27 cellular contexts compared by ENCODE assay signal in genomic region chr7:154892459-154892858, GRCh38.
DNase-seq lines count a peak whose midpoint lies in the region; ATAC-seq and TF ChIP-seq lines count a peak whose summit lies in the region.
"Had no signal": no experiment of that assay in that cellular context is flagged by ENCODE, and none has a peak within 500 bp of the region (broad histone marks: within the 10 kb centered on the region; RNA-seq: fewer than 3 reads in every experiment).

No MANE protein-coding gene starts in this region.

- H3K4me3 ChIP-seq in endodermal cell (ENCODE audit: low read length) (no peak overlapping the region), hepatocyte (no peak overlapping the region)
- H3K4me3 ChIP-seq: SK-N-MC, suprapubic skin, vagina had no signal

- H3K36me3 Mint-ChIP-seq in endodermal cell (ENCODE audit: low read depth) (no peaks in the 10 kb centered on the region), neural crest cell (ENCODE audit: low read depth) (no peaks in the 10 kb centered on the region)
- no peaks in the 10 kb centered on the region for H3K36me3 Mint-ChIP-seq in CD4-positive, alpha-beta T cell (ENCODE audit: low read depth)
- H3K36me3 Mint-ChIP-seq: activated naive CD4-positive, alpha-beta T cell treated with anti-CD3 and anti-CD28 coated beads, Interleukin-2, amount 50 U/mL, for 24 hours; CD14-positive monocyte had no signal

- peak overlapping the region; percentile 22; the same call in 1 of the 2 replicates for H3K9ac ChIP-seq in ES-I3 (ENCODE audit: low read depth, low read length)
- no peak overlapping the region for H3K9ac ChIP-seq in endodermal cell (ENCODE audit: extremely low read depth, low read length, poor library complexity, severe bottlenecking)

- H3K27ac ChIP-seq in endodermal cell (ENCODE audit: low read depth, low read length) (no peak overlapping the region), hepatocyte (no peak overlapping the region)
- H3K27ac ChIP-seq in CD4-positive, alpha-beta T cell (ENCODE audit: low read depth, low read length) = no peak overlapping the region
- H3K27ac ChIP-seq: HL-60, SK-N-MC, suprapubic skin, vagina had no signal

- no peaks in the 10 kb centered on the region for H3K36me3 ChIP-seq in ES-I3 (ENCODE audit: insufficient read depth, low read length)
- H3K36me3 ChIP-seq in endodermal cell (ENCODE audit: control insufficient read depth, insufficient read depth, low read length) = no peaks in the 10 kb centered on the region
- H3K36me3 ChIP-seq in hepatocyte (replicated peaks; ENCODE audit: insufficient read depth, low read depth) = no peaks in the 10 kb centered on the region
- H3K36me3 ChIP-seq: suprapubic skin, vagina had no signal

- H3K27ac Mint-ChIP-seq in endodermal cell = no peak overlapping the region
- H3K27ac Mint-ChIP-seq in neural crest cell (ENCODE audit: unreplicated experiment) = no peak overlapping the region
- no peak overlapping the region for H3K27ac Mint-ChIP-seq in CD4-positive, alpha-beta T cell
- H3K27ac Mint-ChIP-seq: activated CD8-positive, alpha-beta T cell treated with anti-CD3 and anti-CD28 coated beads for 36 hours; activated naive CD4-positive, alpha-beta T cell treated with anti-CD3 and anti-CD28 coated beads, Interleukin-2, amount 50 U/mL, for 24 hours; activated T-helper 17 cell treated with anti-CD3 and anti-CD28 coated beads, Interleukin-2, amount 50 U/mL, for 72 hours; HFFc6; progenitor cell of endocrine pancreas; stimulated activated naive B cell treated with anti-CD40 and anti-IgM and Interleukin-4, amounts not matched to agents 10 μg/mL and 1 μg/mL and 100 μg/mL, for 72 hours had no signal

- H2AFZ ChIP-seq in hepatocyte = no peak overlapping the region

- H3K27me3 ChIP-seq in endodermal cell (ENCODE audit: control insufficient read depth, insufficient read depth, low read length, poor library complexity, severe bottlenecking) (no peaks in the 10 kb centered on the region), hepatocyte (no peaks in the 10 kb centered on the region)
- H3K27me3 ChIP-seq in CD4-positive, alpha-beta T cell (ENCODE audit: control insufficient read depth, insufficient read depth, low read length) = no peaks in the 10 kb centered on the region
- H3K27me3 ChIP-seq: vagina had no signal

- WGBS in endodermal cell (ENCODE audit: insufficient coverage in 1 of 2, insufficient read length in 1 of 2), 2 experiments = 76 to 85% methylated on average over 18 to 28 of the region's 28 CpGs
- WGBS in hepatocyte (ENCODE audit: low lambda C conversion rate, missing lambda C conversion rate) = 77% methylated on average over 22 of the region's 28 CpGs

- no peak for ATAC-seq in CD4-positive, alpha-beta T cell (ENCODE audit: poor library complexity)
- ATAC-seq: activated CD4-positive, CD25-positive, alpha-beta regulatory T cell treated with anti-CD3 and anti-CD28 coated beads, Interleukin-2, amount 50 U/mL, for 24 hours; activated CD8-positive, alpha-beta T cell treated with anti-CD3 and anti-CD28 coated beads for 36 hours; activated T-helper 17 cell treated with anti-CD3 and anti-CD28 coated beads, Interleukin-2, amount 50 U/mL, for 72 hours; sciatic nerve; stimulated activated naive B cell treated with anti-CD40 and anti-IgM and Interleukin-4, amounts not matched to agents 10 μg/mL and 1 μg/mL and 100 μg/mL, for 72 hours had no signal

- H3K4me1 ChIP-seq in ES-I3 (ENCODE audit: insufficient read depth, low read length) = peaks cover 4% of the 10 kb centered on the region; the same call in 1 of the 2 replicates
- no peaks in the 10 kb centered on the region for H3K4me1 ChIP-seq in endodermal cell (ENCODE audit: control insufficient read depth, insufficient read depth, low read length)
- H3K4me1 ChIP-seq in hepatocyte (ENCODE audit: insufficient read depth) = no peaks in the 10 kb centered on the region
- H3K4me1 ChIP-seq: vagina had no signal

- H4K20me1 ChIP-seq in hepatocyte (ENCODE audit: insufficient read depth, poor library complexity, severe bottlenecking) = no peaks in the 10 kb centered on the region

- no peaks in the 10 kb centered on the region for H3K9me2 ChIP-seq in hepatocyte (replicated peaks; ENCODE audit: insufficient read depth)

- peak; percentile 86 for DNase-seq in endodermal cell
- peak; percentile 20 for DNase-seq in neural crest cell (ENCODE audit: low read depth, low spot score)
- DNase-seq in hepatocyte (ENCODE audit: low spot score) = no peak
- no peak for DNase-seq in NCI-H1436 (lab: John Stamatoyannopoulos, UW)
- no peak for DNase-seq in activated gamma-delta T cell treated with Interleukin-2 at 50 U/mL for 16 hours
- no peak for DNase-seq in CD4-positive, alpha-beta T cell
- DNase-seq: activated CD8-positive, alpha-beta T cell treated with anti-CD3 and anti-CD28 coated beads for 36 hours; amygdala; effector CD8-positive, alpha-beta T cell; glutamatergic neuron; HFFc6; NCI-H1048; NCI-H1930; NCI-H524 treated with DMSO at 0.1 percent for 48 hours; stimulated activated naive B cell treated with anti-CD40 and anti-IgM and Interleukin-4, amounts not matched to agents 10 μg/mL and 1 μg/mL and 100 μg/mL, for 72 hours had no signal

- H3K27me3 Mint-ChIP-seq in endodermal cell (ENCODE audit: insufficient read depth) (peaks cover 2% of the 10 kb centered on the region), neural crest cell (ENCODE audit: low read depth) (no peaks in the 10 kb centered on the region)
- peaks cover 25% of the 10 kb centered on the region for H3K27me3 Mint-ChIP-seq in CD4-positive, alpha-beta T cell

- TF ChIP-seq CTCF in LNCAP (IDR thresholded peaks at IDR 0.05) (peak; percentile 16; the same call in 1 of the 2 replicates), endodermal cell (conservative IDR thresholded peaks at IDR 0.05) (peak; percentile 61), neural crest cell (conservative IDR thresholded peaks at IDR 0.05) (no peak), hepatocyte (IDR thresholded peaks at IDR 0.05; ENCODE audit: poor library complexity) (no peak)
- no peak for TF ChIP-seq CTCF in CD4-positive, alpha-beta T cell (IDR thresholded peaks at IDR 0.05)

- H3K4me2 ChIP-seq in hepatocyte = no peak overlapping the region

- H3K4me1 Mint-ChIP-seq in endodermal cell (peaks cover 8% of the 10 kb centered on the region), neural crest cell (no peaks in the 10 kb centered on the region)
- no peaks in the 10 kb centered on the region for H3K4me1 Mint-ChIP-seq in CD4-positive, alpha-beta T cell (ENCODE audit: low read depth)
- H3K4me1 Mint-ChIP-seq: activated naive CD4-positive, alpha-beta T cell treated with anti-CD3 and anti-CD28 coated beads, Interleukin-2, amount 50 U/mL, for 24 hours; activated T-helper 17 cell treated with anti-CD3 and anti-CD28 coated beads, Interleukin-2, amount 50 U/mL, for 72 hours; CD14-positive monocyte; stimulated activated naive B cell treated with anti-CD40 and anti-IgM and Interleukin-4, amounts not matched to agents 10 μg/mL and 1 μg/mL and 100 μg/mL, for 72 hours had no signal

- no peaks in the 10 kb centered on the region for H3K79me2 ChIP-seq in hepatocyte

- H3K9me3 Mint-ChIP-seq in endodermal cell (peaks cover 9% of the 10 kb centered on the region), neural crest cell (no peaks in the 10 kb centered on the region)
- H3K9me3 Mint-ChIP-seq in CD4-positive, alpha-beta T cell = no peaks in the 10 kb centered on the region
- H3K9me3 Mint-ChIP-seq: activated naive CD4-positive, alpha-beta T cell treated with anti-CD3 and anti-CD28 coated beads, Interleukin-2, amount 50 U/mL, for 24 hours had no signal

- POLR2A ChIA-PET in CD4-positive, alpha-beta T cell (lab: Charles Lee) = no interaction called here

- CTCF ChIA-PET in CD4-positive, alpha-beta T cell (lab: Charles Lee) = no interaction called here

- H3K4me3 Mint-ChIP-seq in endodermal cell (no peak overlapping the region), neural crest cell (no peak overlapping the region)
- no peak overlapping the region for H3K4me3 Mint-ChIP-seq in CD4-positive, alpha-beta T cell
- H3K4me3 Mint-ChIP-seq: activated CD8-positive, alpha-beta T cell treated with anti-CD3 and anti-CD28 coated beads for 36 hours; activated naive CD4-positive, alpha-beta T cell treated with anti-CD3 and anti-CD28 coated beads, Interleukin-2, amount 50 U/mL, for 24 hours; activated T-helper 17 cell treated with anti-CD3 and anti-CD28 coated beads, Interleukin-2, amount 50 U/mL, for 72 hours; CD14-positive monocyte; HFFc6; stimulated activated naive B cell treated with anti-CD40 and anti-IgM and Interleukin-4, amounts not matched to agents 10 μg/mL and 1 μg/mL and 100 μg/mL, for 72 hours had no signal

- no peaks in the 10 kb centered on the region; the same call in 1 of the 2 replicates for H3K9me3 ChIP-seq in ES-I3 (ENCODE audit: control insufficient read depth, insufficient read depth, low read length)
- peaks cover 10% of the 10 kb centered on the region for H3K9me3 ChIP-seq in endodermal cell (ENCODE audit: control insufficient read depth, low read length)
- H3K9me3 ChIP-seq in hepatocyte (ENCODE audit: low read depth) = no peaks in the 10 kb centered on the region
- H3K9me3 ChIP-seq in CD4-positive, alpha-beta T cell (ENCODE audit: control insufficient read depth, low read length) = no peaks in the 10 kb centered on the region
- H3K9me3 ChIP-seq: suprapubic skin, vagina had no signal

- intact Hi-C loops in CD4-positive, alpha-beta T cell (cut with DNase I, micrococcal nuclease) = no loop called here

Comparison
In these comparisons a context has a peak if more than half of its experiments do, and no peak if none do; other contexts are left out.
1. CTCF ChIP-seq: peak in LNCAP (single experiment) and endodermal cell (single experiment); none in neural crest cell (single experiment), hepatocyte (single experiment) and CD4-positive, alpha-beta T cell (single experiment).
2. DNase-seq: peak in endodermal cell (single experiment) and neural crest cell (single experiment); none in hepatocyte (single experiment), NCI-H1436 (single experiment), activated gamma-delta T cell treated with Interleukin-2 at 50 U/mL for 16 hours (single experiment) and CD4-positive, alpha-beta T cell (0 of 10).